Comparison of ENCODE assay signal across 22 cellular contexts in the genomic region with DNA sequence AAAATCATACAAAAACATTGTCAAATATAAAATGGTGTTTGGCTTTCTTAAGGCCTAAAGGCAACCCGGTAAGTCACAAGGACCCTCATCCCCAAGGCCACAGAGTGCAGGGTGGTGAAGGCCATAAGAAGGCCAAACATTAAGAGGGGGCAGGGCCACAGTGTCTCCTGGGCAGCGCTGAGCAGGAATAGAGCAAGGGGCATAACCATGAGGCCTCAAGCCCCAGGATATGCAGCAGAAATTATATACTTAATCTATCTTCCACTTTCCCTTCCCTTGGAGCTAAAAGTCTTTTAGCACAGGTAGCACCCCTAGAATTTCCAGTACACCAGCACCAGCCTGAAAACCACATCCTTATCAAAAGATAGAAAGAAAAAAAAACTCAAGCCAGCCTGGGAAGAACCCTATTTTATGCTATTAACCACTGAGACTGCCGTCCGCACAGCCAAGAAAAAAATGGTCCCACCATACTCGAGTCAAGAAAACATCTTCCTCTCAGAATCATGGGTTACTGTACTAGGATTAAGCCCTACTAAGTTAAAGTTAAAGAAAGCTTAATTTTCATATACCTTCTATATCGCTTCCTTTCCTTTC. TPM values are rescaled to one million over a fixed set of nuclear protein-coding genes. Genes with fewer than 3 reads are reported as not detected.
DNase-seq lines count a peak whose midpoint lies in the region; ATAC-seq and TF ChIP-seq lines count a peak whose summit lies in the region.
"Had no signal": no experiment of that assay in that cellular context is flagged by ENCODE, and none has a peak within 500 bp of the region (broad histone marks: within the 10 kb centered on the region; RNA-seq: fewer than 3 reads in every experiment).

No MANE protein-coding gene starts in this region.

- H3K27ac Mint-ChIP-seq in CD8-positive, alpha-beta T cell, result peak overlapping the region; percentile 94
- H3K27ac Mint-ChIP-seq in activated CD8-positive, alpha-beta T cell treated with anti-CD3 and anti-CD28 coated beads for 36 hours, result peak overlapping the region; percentile 96
- peak overlapping the region; percentile 80 for H3K27ac Mint-ChIP-seq in progenitor cell of endocrine pancreas
- H3K27ac Mint-ChIP-seq: stimulated activated memory B cell treated with anti-CD40 and anti-IgM and Interleukin-4, amounts not matched to agents 10 μg/mL and 1 μg/mL and 100 μg/mL, for 72 hours had no signal

- H3K4me3 ChIP-seq in CD8-positive, alpha-beta T cell (ENCODE audit: low read depth, low read length), result no peak overlapping the region
- H3K4me3 ChIP-seq: coronary artery, pancreas, tibial artery had no signal

- POLR2A ChIA-PET in CD8-positive, alpha-beta T cell (lab: Charles Lee), result interaction anchor here (0.7 to 1.7 kb wide), 6 partner anchors 20 to 191 kb away, joined by 3 to 5 read pairs (median 4); no protein-coding TSS in a partner anchor
- POLR2A ChIA-PET in activated CD8-positive, alpha-beta T cell treated with anti-CD3 and anti-CD28 coated beads for 36 hours (lab: Charles Lee), result interaction anchor here (0.6 to 4.6 kb wide), 6 partner anchors 18 to 189 kb away, joined by 3 to 18 read pairs (median 5); no protein-coding TSS in a partner anchor

- TF ChIP-seq CTCF in CD8-positive, alpha-beta T cell (IDR thresholded peaks at IDR 0.05), result no peak
- TF ChIP-seq CTCF in activated CD8-positive, alpha-beta T cell treated with anti-CD3 and anti-CD28 coated beads for 36 hours (IDR thresholded peaks at IDR 0.05), result no peak
- no peak for TF ChIP-seq CTCF in progenitor cell of endocrine pancreas (IDR thresholded peaks at IDR 0.05; ENCODE audit: unreplicated experiment)

- H3K4me3 Mint-ChIP-seq in CD8-positive, alpha-beta T cell, result peak overlapping the region; percentile 67
- H3K4me3 Mint-ChIP-seq in activated CD8-positive, alpha-beta T cell treated with anti-CD3 and anti-CD28 coated beads for 36 hours, result peak overlapping the region; percentile 73
- H3K4me3 Mint-ChIP-seq in progenitor cell of endocrine pancreas (ENCODE audit: low read depth), result no peak overlapping the region
- H3K4me3 Mint-ChIP-seq: stimulated activated memory B cell treated with anti-CD40 and anti-IgM and Interleukin-4, amounts not matched to agents 10 μg/mL and 1 μg/mL and 100 μg/mL, for 72 hours had no signal

- peaks cover 74% of the 10 kb centered on the region for H3K36me3 Mint-ChIP-seq in CD8-positive, alpha-beta T cell
- peaks cover 70% of the 10 kb centered on the region for H3K36me3 Mint-ChIP-seq in activated CD8-positive, alpha-beta T cell treated with anti-CD3 and anti-CD28 coated beads for 36 hours (ENCODE audit: low read depth)
- H3K36me3 Mint-ChIP-seq in progenitor cell of endocrine pancreas (ENCODE audit: insufficient read depth), result peaks cover 66% of the 10 kb centered on the region

- CTCF ChIA-PET in CD8-positive, alpha-beta T cell (lab: Charles Lee), result interaction anchor here (1.3 kb wide), 1 partner anchor 35 kb away, joined by 3 read pairs; no protein-coding TSS in a partner anchor
- CTCF ChIA-PET in activated CD8-positive, alpha-beta T cell treated with anti-CD3 and anti-CD28 coated beads for 36 hours (lab: Charles Lee), result interaction anchor here (0.6 to 1.4 kb wide), 4 partner anchors 132 to 192 kb away, joined by 3 to 5 read pairs (median 3); no protein-coding TSS in a partner anchor

- intact Hi-C loops in CD8-positive, alpha-beta T cell (cut with DNase I, micrococcal nuclease), result loop anchor here (1.0 to 10.0 kb wide), 7 partner anchors 9 to 615 kb away; a partner anchor contains a TSS
- intact Hi-C loops in activated CD8-positive, alpha-beta T cell treated with anti-CD3 and anti-CD28 coated beads for 36 hours (cut with micrococcal nuclease), result loop anchor here (5.0 to 10.0 kb wide), 4 partner anchors 37 to 185 kb away; no protein-coding TSS in a partner anchor
- intact Hi-C loops in posterior vena cava (cut with DNase I), result no loop called here

- peaks cover 63% of the 10 kb centered on the region for H3K4me1 Mint-ChIP-seq in CD8-positive, alpha-beta T cell (ENCODE audit: low read depth)
- H3K4me1 Mint-ChIP-seq in activated CD8-positive, alpha-beta T cell treated with anti-CD3 and anti-CD28 coated beads for 36 hours (ENCODE audit: low read depth), result peaks cover 70% of the 10 kb centered on the region
- H3K4me1 Mint-ChIP-seq in progenitor cell of endocrine pancreas (ENCODE audit: low read depth), result peaks cover 38% of the 10 kb centered on the region

- ATAC-seq in CD8-positive, alpha-beta T cell, result peak; percentile 12
- no peak for ATAC-seq in activated CD8-positive, alpha-beta T cell treated with anti-CD3 and anti-CD28 coated beads for 36 hours
- ATAC-seq in GM18868 (IDR thresholded peaks at IDR 0.05; ENCODE audit: unreplicated experiment), result no peak
- ATAC-seq: pancreas; stimulated activated memory B cell treated with anti-CD40 and anti-IgM and Interleukin-4, amounts not matched to agents 10 μg/mL and 1 μg/mL and 100 μg/mL, for 72 hours had no signal

- H3K27ac ChIP-seq in CD8-positive, alpha-beta T cell (ENCODE audit: low read depth, low read length), result peak overlapping the region; percentile 30
- H3K27ac ChIP-seq: pancreas had no signal

- peaks cover 4% of the 10 kb centered on the region for H3K9me3 Mint-ChIP-seq in CD8-positive, alpha-beta T cell
- H3K9me3 Mint-ChIP-seq in activated CD8-positive, alpha-beta T cell treated with anti-CD3 and anti-CD28 coated beads for 36 hours, result no peaks in the 10 kb centered on the region
- H3K9me3 Mint-ChIP-seq in progenitor cell of endocrine pancreas (ENCODE audit: low read depth), result peaks cover 15% of the 10 kb centered on the region
- H3K9me3 Mint-ChIP-seq: stimulated activated memory B cell treated with anti-CD40 and anti-IgM and Interleukin-4, amounts not matched to agents 10 μg/mL and 1 μg/mL and 100 μg/mL, for 72 hours had no signal

- H3K27me3 Mint-ChIP-seq in CD8-positive, alpha-beta T cell (ENCODE audit: low read depth), result no peaks in the 10 kb centered on the region
- H3K27me3 Mint-ChIP-seq in activated CD8-positive, alpha-beta T cell treated with anti-CD3 and anti-CD28 coated beads for 36 hours, result no peaks in the 10 kb centered on the region
- no peaks in the 10 kb centered on the region for H3K27me3 Mint-ChIP-seq in progenitor cell of endocrine pancreas
- H3K27me3 Mint-ChIP-seq: stimulated activated memory B cell treated with anti-CD40 and anti-IgM and Interleukin-4, amounts not matched to agents 10 μg/mL and 1 μg/mL and 100 μg/mL, for 72 hours had no signal

- no peaks in the 10 kb centered on the region for H3K27me3 ChIP-seq in CD8-positive, alpha-beta T cell (ENCODE audit: insufficient read depth, low read length)
- H3K27me3 ChIP-seq: pancreas, tibial artery had no signal

- H3K4me1 ChIP-seq in CD8-positive, alpha-beta T cell (ENCODE audit: insufficient read depth, low read length), result peaks cover 90% of the 10 kb centered on the region

- no peaks in the 10 kb centered on the region for H3K9me3 ChIP-seq in CD8-positive, alpha-beta T cell (ENCODE audit: low read length)
- H3K9me3 ChIP-seq: pancreas, tibial artery had no signal

- DNase-seq in CD8-positive, alpha-beta T cell, result no peak
- peak; percentile 33 for DNase-seq in activated CD8-positive, alpha-beta T cell treated with anti-CD3 and anti-CD28 coated beads for 36 hours
- DNase-seq in globus pallidus (ENCODE audit: low spot score) (peak; percentile 27), progenitor cell of endocrine pancreas (ENCODE audit: low spot score, unreplicated experiment) (no peak), NCI-H1436 treated with DMSO at 0.1 percent for 48 hours (lab: John Stamatoyannopoulos, UW) (no peak), posterior vena cava (ENCODE audit: low spot score) (no peak), NCI-H1092 treated with DMSO at 0.1 percent for 48 hours (lab: John Stamatoyannopoulos, UW) (no peak)
- DNase-seq: activated effector memory CD4-positive, alpha-beta T cell treated with anti-CD3 and anti-CD28 coated beads, Interleukin-2, amount 50 U/mL, for 16 hours; amniotic stem cell; IMR-90; NCI-H1417 treated with DMSO at 0.1 percent for 48 hours; NCI-H510A treated with DMSO at 0.1 percent for 48 hours; NK-92 treated with Interleukin-12 subunit alpha and Interleukin-12 subunit beta, amount 100 ng/mL, for 24 hours; pancreas; SIG-M5; tibial artery had no signal

- peaks cover 32% of the 10 kb centered on the region for H3K36me3 ChIP-seq in CD8-positive, alpha-beta T cell (ENCODE audit: insufficient read depth, low read length)
- H3K36me3 ChIP-seq: pancreas, tibial artery had no signal

RNA-seq across cellular contexts. Expression of a gene that starts 20.2 kb away (rescaled TPM):
- total RNA-seq in CD8-positive, alpha-beta T cell, result 100 to 1,000 TPM; 238 to 242 TPM
- 100 to 1,000 TPM; 111 to 112 TPM for total RNA-seq in activated CD8-positive, alpha-beta T cell treated with anti-CD3 and anti-CD28 coated beads for 36 hours
- total RNA-seq in progenitor cell of endocrine pancreas, result not detected in 2 replicates
- total RNA-seq in posterior vena cava, result 1 to 10 TPM; 1.4 to 1.9 TPM
- total RNA-seq: bronchial epithelial cell, Daoy, IMR-90, M059J had no signal

RNA-seq across cellular contexts. Expression of a gene that starts 39.9 kb away (rescaled TPM):
- total RNA-seq in CD8-positive, alpha-beta T cell, result 10 to 100 TPM; 14.3 to 16.0 TPM
- total RNA-seq in activated CD8-positive, alpha-beta T cell treated with anti-CD3 and anti-CD28 coated beads for 36 hours, result 1 to 10 TPM; 2.9 to 3.7 TPM
- total RNA-seq in progenitor cell of endocrine pancreas, result not detected in 2 replicates
- total RNA-seq in posterior vena cava, result not detected
- total RNA-seq: bronchial epithelial cell, Daoy, IMR-90, M059J had no signal

RNA-seq across cellular contexts. Expression of a gene that starts 50.7 kb away (rescaled TPM):
- 1 to 10 TPM; 5.2 to 6.2 TPM for total RNA-seq in CD8-positive, alpha-beta T cell
- 1 to 10 TPM; 2.0 to 2.8 TPM for total RNA-seq in activated CD8-positive, alpha-beta T cell treated with anti-CD3 and anti-CD28 coated beads for 36 hours
- total RNA-seq in progenitor cell of endocrine pancreas, result not detected in 2 replicates
- not detected for total RNA-seq in posterior vena cava
- total RNA-seq: bronchial epithelial cell, Daoy, IMR-90, M059J, pancreas had no signal

Comparison
In these comparisons a context has a peak if more than half of its experiments do, and no peak if none do; other contexts are left out.
1. DNase-seq: peak in activated CD8-positive, alpha-beta T cell treated with anti-CD3 and anti-CD28 coated beads for 36 hours (single experiment) and globus pallidus (single experiment); none in CD8-positive, alpha-beta T cell (0 of 7), progenitor cell of endocrine pancreas (single experiment), NCI-H1436 treated with DMSO at 0.1 percent for 48 hours (single experiment), posterior vena cava (single experiment) and NCI-H1092 treated with DMSO at 0.1 percent for 48 hours (single experiment).
2. RNA of a gene that starts 20.2 kb away (total RNA-seq): 238 to 242 TPM in CD8-positive, alpha-beta T cell and 111 to 112 TPM in activated CD8-positive, alpha-beta T cell treated with anti-CD3 and anti-CD28 coated beads for 36 hours; 1.4 to 1.9 TPM in posterior vena cava and not detected in progenitor cell of endocrine pancreas; every median in the first group is over 10 times any median in the second.
3. intact Hi-C loops: an anchor here in CD8-positive, alpha-beta T cell (1.0 to 10.0 kb wide) and activated CD8-positive, alpha-beta T cell treated with anti-CD3 and anti-CD28 coated beads for 36 hours (5.0 to 10.0 kb wide); none called in posterior vena cava.
4. Peak in every context shown above with its lines, with median percentiles within 50 percentile points of each other: H3K27ac Mint-ChIP-seq.